In genomic region chr11:76288166-76288978, GRCh38 we compare ENCODE assay signal across 13 cellular contexts.
DNase-seq lines count a peak whose midpoint lies in the region; ATAC-seq, FAIRE-seq and TF ChIP-seq lines count a peak whose summit lies in the region.
"Had no signal": no experiment of that assay in that cellular context is flagged by ENCODE, and none has a peak within 500 bp of the region (broad histone marks: within the 10 kb centered on the region; RNA-seq: fewer than 3 reads in every experiment).

No MANE protein-coding gene starts in this region.

- no peaks in the 10 kb centered on the region for H3K36me3 Mint-ChIP-seq in stimulated activated naive CD8-positive, alpha-beta T cell treated with anti-CD3 and anti-CD28 coated beads, Interleukin-15, Interleukin-2, amounts not matched to agents 100 ng/mL and 50 ng/mL, for 24 hours (ENCODE audit: low read depth)

- DNase-seq in activated T-cell treated with anti-CD3 and anti-CD28 coated beads, Interleukin-2, amount 50 U/mL, for 1 hour: peak; percentile 28
- DNase-seq in activated T-cell treated with anti-CD3 and anti-CD28 coated beads for 4 hours: no peak
- DNase-seq in UCSD-AML1 (lab: John Stamatoyannopoulos, UW; ENCODE audit: unreplicated experiment): peak; percentile 73
- no peak for DNase-seq in GM12878 (ENCODE audit: low read depth, low spot score)
- DNase-seq in iPS-NIHi7 (ENCODE audit: extremely low spot score): no peak
- DNase-seq in heart left ventricle: no peak
- no peak for DNase-seq in posterior cingulate gyrus
- DNase-seq: effector CD4-positive, alpha-beta T cell; heart right ventricle; mesendoderm; retina had no signal

- H3K4me3 Mint-ChIP-seq in stimulated activated naive CD8-positive, alpha-beta T cell treated with anti-CD3 and anti-CD28 coated beads, Interleukin-15, Interleukin-2, amounts not matched to agents 100 ng/mL and 50 ng/mL, for 24 hours: no peak overlapping the region

- CTCF ChIA-PET in GM12878 (lab: Yijun Ruan, JAX): interaction anchor here (1.4 kb wide), 1 partner anchor 80 kb away, joined by 5 read pairs; no protein-coding TSS in a partner anchor

- POLR2A ChIA-PET in GM12878 (lab: Charles Lee): no interaction called here

- peak overlapping the region; percentile 42 for H3K27ac Mint-ChIP-seq in stimulated activated naive CD8-positive, alpha-beta T cell treated with anti-CD3 and anti-CD28 coated beads, Interleukin-15, Interleukin-2, amounts not matched to agents 100 ng/mL and 50 ng/mL, for 24 hours

- 0 out of 2 replicates have a peak overlapping the region, but pooled peaks have one; percentile 43 for H3K27ac ChIP-seq in GM12878 (ENCODE audit: control insufficient read depth, insufficient read depth)
- H3K27ac ChIP-seq in heart left ventricle: no peak overlapping the region
- H3K27ac ChIP-seq: heart right ventricle had no signal

- H3K4me1 Mint-ChIP-seq in stimulated activated naive CD8-positive, alpha-beta T cell treated with anti-CD3 and anti-CD28 coated beads, Interleukin-15, Interleukin-2, amounts not matched to agents 100 ng/mL and 50 ng/mL, for 24 hours (ENCODE audit: low read depth): peaks cover 30% of the 10 kb centered on the region

- no TSS peak for BruUV-seq in GM12878 (replicated peaks; lab: Mats Ljungman, UMichigan)

- TF ChIP-seq POLR2A in GM12878 (IDR thresholded peaks at IDR 0.05; ENCODE audit: low read depth, low read length) (no peak), heart left ventricle (IDR thresholded peaks at IDR 0.05) (no peak)

- no peaks in the 10 kb centered on the region for H4K20me1 ChIP-seq in GM12878 (ENCODE audit: control insufficient read depth, insufficient read depth)

- TF ChIP-seq CTCF in GM12878 (IDR thresholded peaks at IDR 0.05 in 2 of 3, conservative IDR thresholded peaks at IDR 0.05 in 1 of 3; ENCODE audit: control insufficient read depth in 2 of 3, extremely low read depth in 1 of 3, insufficient read depth in 1 of 3, low read depth in 3 of 3, low read length in 3 of 3) (no peak), heart left ventricle (IDR thresholded peaks at IDR 0.05) (no peak)

- H2AFZ ChIP-seq in GM12878 (ENCODE audit: control insufficient read depth, low read depth, low read length): peak overlapping the region; percentile 67

- H3K4me3 ChIP-seq in GM12878: no peak overlapping the region
- H3K4me3 ChIP-seq in heart left ventricle: no peak overlapping the region
- H3K4me3 ChIP-seq: heart right ventricle had no signal

- no peak for TF ChIP-seq RAD21 in GM12878 (IDR thresholded peaks at IDR 0.05; ENCODE audit: insufficient read depth, low read depth, low read length)

- SMC1A ChIA-PET in GM12878 (lab: Charles Lee; ENCODE audit: uncharacterized antibody, unreplicated experiment): no interaction called here

- H3K36me3 ChIP-seq in GM12878 (ENCODE audit: control insufficient read depth in 2 of 2, insufficient read depth in 2 of 2, low read length in 1 of 2): no peaks in the 10 kb centered on the region
- no peaks in the 10 kb centered on the region for H3K36me3 ChIP-seq in heart left ventricle
- H3K36me3 ChIP-seq: heart right ventricle had no signal

- peaks cover 39% of the 10 kb centered on the region for H3K4me1 ChIP-seq in GM12878 (ENCODE audit: control insufficient read depth, insufficient read depth, low read length)
- peaks cover 0 to 9% (median 0%) of the 10 kb centered on the region in 12 donors for H3K4me1 ChIP-seq in heart left ventricle
- H3K4me1 ChIP-seq: heart right ventricle had no signal

- intact Hi-C loops in GM12878 (cut with micrococcal nuclease; ENCODE audit: unreplicated experiment): no loop called here
- intact Hi-C loops in heart left ventricle (cut with DNase I): no loop called here
- intact Hi-C loops in posterior cingulate gyrus (cut with DNase I): no loop called here

- no peaks in the 10 kb centered on the region for H3K79me2 ChIP-seq in GM12878 (ENCODE audit: control insufficient read depth, insufficient read depth, low read length)

- in situ Hi-C loops in GM12878 (cut with MboI): no loop called here

- H3K27me3 Mint-ChIP-seq in stimulated activated naive CD8-positive, alpha-beta T cell treated with anti-CD3 and anti-CD28 coated beads, Interleukin-15, Interleukin-2, amounts not matched to agents 100 ng/mL and 50 ng/mL, for 24 hours: no peaks in the 10 kb centered on the region

- peak overlapping the region; percentile 48; the same call in 1 of the 2 replicates for H3K4me2 ChIP-seq in GM12878 (ENCODE audit: control insufficient read depth, insufficient read depth)

- no peaks in the 10 kb centered on the region; the same call in 2 of the 3 replicates for H3K9me3 ChIP-seq in GM12878 (replicated peaks; ENCODE audit: control insufficient read depth, insufficient read depth, low read length)
- no peaks in the 10 kb centered on the region for H3K9me3 ChIP-seq in heart left ventricle
- H3K9me3 ChIP-seq: heart right ventricle had no signal

- FAIRE-seq in GM12878 (lab: Jason Lieb, UNC): no peak

- H3K9me3 Mint-ChIP-seq in stimulated activated naive CD8-positive, alpha-beta T cell treated with anti-CD3 and anti-CD28 coated beads, Interleukin-15, Interleukin-2, amounts not matched to agents 100 ng/mL and 50 ng/mL, for 24 hours: no peaks in the 10 kb centered on the region

- ATAC-seq in GM12878 (peak; percentile 11; the same call in 2 of the 3 replicates), heart left ventricle (no peak)
- ATAC-seq: HCT116 had no signal

- no peaks in the 10 kb centered on the region; a peak in 1 of 4 replicates for H3K27me3 ChIP-seq in GM12878 (replicated peaks in 1 of 2; ENCODE audit: control insufficient read depth in 2 of 2, insufficient read depth in 2 of 2, low read length in 1 of 2)
- H3K27me3 ChIP-seq in heart left ventricle: no peaks in the 10 kb centered on the region
- H3K27me3 ChIP-seq: heart right ventricle had no signal

- RAD21 ChIA-PET in GM12878 (lab: Charles Lee; ENCODE audit: unreplicated experiment): no interaction called here

- H3K9ac ChIP-seq in GM12878 (ENCODE audit: control insufficient read depth, insufficient read depth, low read length): no peak overlapping the region

- TF ChIP-seq EP300 in GM12878 (IDR thresholded peaks at IDR 0.05; ENCODE audit: borderline replicate concordance in 1 of 2, control insufficient read depth in 1 of 2, low read depth in 2 of 2, low read length in 2 of 2): no peak

- 18% methylated on average over 21 of the region's 21 CpGs for WGBS in GM12878 (ENCODE audit: insufficient coverage, insufficient replicate concordance, low lambda C conversion rate, missing lambda C conversion rate)
- 58 to 71% (median 63%) methylated on average over 13 to 21 of the region's 21 CpGs for WGBS in heart left ventricle, 4 donors

TF ChIP-seq in GM12878, 131 proteins besides CTCF, POLR2A, EP300 and RAD21:
- TF ChIP-seq EED (IDR thresholded peaks at IDR 0.05; ENCODE audit: low read depth) (0 out of 2 replicates have a peak, but pooled peaks have one; percentile 25), RUNX3 (IDR thresholded peaks at IDR 0.05; ENCODE audit: low read length) (peak; percentile 50; the same call in 1 of the 2 replicates), IRF4 (IDR thresholded peaks at IDR 0.05; ENCODE audit: low read depth, low read length) (no peak), TCF12 (IDR thresholded peaks at IDR 0.05; ENCODE audit: low read depth, low read length) (0 out of 2 replicates have a peak, but pooled peaks have one; percentile 18), SMARCA5 (IDR thresholded peaks at IDR 0.05) (no peak)

Comparison
In these comparisons a context has a peak if more than half of its experiments do, and no peak if none do; other contexts are left out.
1. DNase-seq: peak in activated T-cell treated with anti-CD3 and anti-CD28 coated beads, Interleukin-2, amount 50 U/mL, for 1 hour (single experiment) and UCSD-AML1 (single experiment); none in activated T-cell treated with anti-CD3 and anti-CD28 coated beads for 4 hours (single experiment), GM12878 (single experiment), iPS-NIHi7 (single experiment), heart left ventricle (0 of 5) and posterior cingulate gyrus (0 of 10).